Comparison of ENCODE assay signal across 6 cellular contexts in genomic region chr7:100895956-100896742, GRCh38. TPM values are rescaled to one million over a fixed set of nuclear protein-coding genes. Genes with fewer than 3 reads are reported as not detected.
DNase-seq lines count a peak whose midpoint lies in the region; ATAC-seq and TF ChIP-seq lines count a peak whose summit lies in the region.

No MANE protein-coding gene starts in this region.

- H3K36me3 Mint-ChIP-seq in dendritic cell treated with granulocyte-macrophage colony-stimulating factor and Interleukin-4, amounts not matched to agents 40 ng/mL and 50 ng/mL, for 4 days (ENCODE audit: low read depth) = no peaks in the 10 kb centered on the region
- H3K36me3 Mint-ChIP-seq in progenitor cell of endocrine pancreas (ENCODE audit: insufficient read depth) = no peaks in the 10 kb centered on the region

- H3K4me1 Mint-ChIP-seq in dendritic cell treated with granulocyte-macrophage colony-stimulating factor and Interleukin-4, amounts not matched to agents 40 ng/mL and 50 ng/mL, for 4 days (ENCODE audit: low read depth) = peaks cover 22% of the 10 kb centered on the region
- peaks cover 17% of the 10 kb centered on the region for H3K4me1 Mint-ChIP-seq in progenitor cell of endocrine pancreas (ENCODE audit: low read depth)

- peak; percentile 74 for DNase-seq in activated effector memory CD4-positive, alpha-beta T cell treated with anti-CD3 and anti-CD28 coated beads, Interleukin-2, amount 50 U/mL, for 16 hours
- no peak for DNase-seq in activated effector memory CD4-positive, alpha-beta T cell treated with Interleukin-2 at 50 U/mL for 16 hours
- no peak for DNase-seq in progenitor cell of endocrine pancreas (ENCODE audit: low spot score, unreplicated experiment)
- DNase-seq in mesenteric fat pad (ENCODE audit: low spot score) = no peak

- H3K9me3 Mint-ChIP-seq in dendritic cell treated with granulocyte-macrophage colony-stimulating factor and Interleukin-4, amounts not matched to agents 40 ng/mL and 50 ng/mL, for 4 days = no peaks in the 10 kb centered on the region
- H3K9me3 Mint-ChIP-seq in progenitor cell of endocrine pancreas (ENCODE audit: low read depth) = no peaks in the 10 kb centered on the region

- peak overlapping the region; percentile 33 for H3K27ac Mint-ChIP-seq in dendritic cell treated with granulocyte-macrophage colony-stimulating factor and Interleukin-4, amounts not matched to agents 40 ng/mL and 50 ng/mL, for 4 days
- H3K27ac Mint-ChIP-seq in progenitor cell of endocrine pancreas = peak overlapping the region; percentile 88

- peaks cover 86% of the 10 kb centered on the region for H3K27me3 Mint-ChIP-seq in dendritic cell treated with granulocyte-macrophage colony-stimulating factor and Interleukin-4, amounts not matched to agents 40 ng/mL and 50 ng/mL, for 4 days
- H3K27me3 Mint-ChIP-seq in progenitor cell of endocrine pancreas = peaks cover 28% of the 10 kb centered on the region

- TF ChIP-seq CTCF in progenitor cell of endocrine pancreas (IDR thresholded peaks at IDR 0.05; ENCODE audit: unreplicated experiment) = no peak

- no peak for ATAC-seq in GM21360 (IDR thresholded peaks at IDR 0.05; ENCODE audit: unreplicated experiment)

- intact Hi-C loops in dendritic cell treated with granulocyte-macrophage colony-stimulating factor and Interleukin-4, amounts not matched to agents 40 ng/mL and 50 ng/mL, for 4 days (cut with micrococcal nuclease) = loop anchor here (1.0 to 5.0 kb wide), 2 partner anchors 71 to 163 kb away; partner anchors contain the start of gene MUC12

- peak overlapping the region; percentile 68 for H3K4me3 Mint-ChIP-seq in dendritic cell treated with granulocyte-macrophage colony-stimulating factor and Interleukin-4, amounts not matched to agents 40 ng/mL and 50 ng/mL, for 4 days
- H3K4me3 Mint-ChIP-seq in progenitor cell of endocrine pancreas (ENCODE audit: low read depth) = peak overlapping the region; percentile 77

RNA-seq across cellular contexts. Expression of gene ACHE, which starts 0.5 kb away (rescaled TPM):
- total RNA-seq in progenitor cell of endocrine pancreas (4.0 and 5.1 TPM in 2 replicates), mesenteric fat pad (1.9 TPM)

RNA-seq across cellular contexts. Expression of gene UFSP1, which starts 6.6 kb away (rescaled TPM):
- total RNA-seq in progenitor cell of endocrine pancreas = 2.3 and 3.5 TPM in 2 replicates
- total RNA-seq in mesenteric fat pad = 5.1 TPM

RNA-seq across cellular contexts. Expression of gene SRRT, which starts 21.2 kb away (rescaled TPM):
- total RNA-seq in progenitor cell of endocrine pancreas (293 and 302 TPM in 2 replicates), mesenteric fat pad (135 TPM)

RNA-seq across cellular contexts. Expression of gene TRIP6, which starts 29.0 kb away (rescaled TPM):
- total RNA-seq in progenitor cell of endocrine pancreas (76.9 and 87.0 TPM in 2 replicates), mesenteric fat pad (71.0 TPM)

RNA-seq across cellular contexts. Expression of gene SLC12A9, which starts 43.6 kb away (rescaled TPM):
- total RNA-seq in progenitor cell of endocrine pancreas = 57.9 and 62.6 TPM in 2 replicates
- 21.7 TPM for total RNA-seq in mesenteric fat pad
